11 cellular contexts compared by ENCODE assay signal in genomic region chr2:33521791-33522281, GRCh38. TPM values are rescaled to one million over a fixed set of nuclear protein-coding genes. Genes with fewer than 3 reads are reported as not detected.
DNase-seq lines count a peak whose midpoint lies in the region; ATAC-seq and TF ChIP-seq lines count a peak whose summit lies in the region.
"Had no signal": no experiment of that assay in that cellular context is flagged by ENCODE, and none has a peak within 500 bp of the region (broad histone marks: within the 10 kb centered on the region; RNA-seq: fewer than 3 reads in every experiment).

No MANE protein-coding gene starts in this region.

- H3K27me3 ChIP-seq in adipocyte (replicated peaks; ENCODE audit: control insufficient read depth, insufficient read depth, low read length), result peaks cover 2% of the 10 kb centered on the region

- peak; percentile 66 for DNase-seq in GM03348 (ENCODE audit: low spot score)
- DNase-seq in adipocyte (ENCODE audit: low read depth), result peak; percentile 83
- DNase-seq in glomerular endothelial cell (ENCODE audit: extremely low read depth, low read depth, low spot score), result peak; percentile 56
- peak; percentile 85 for DNase-seq in pulmonary artery endothelial cell (ENCODE audit: low read depth, low spot score)
- DNase-seq in mucosa of descending colon, result no peak
- no peak for DNase-seq in stimulated activated CD4-positive, alpha-beta T cell treated with anti-CD3 and anti-CD28 coated beads, Interleukin-4, amount 100 ng/mL, for 1 hour
- DNase-seq in amniotic stem cell (lab: John Stamatoyannopoulos, UW), result no peak
- DNase-seq: activated CD8-positive, alpha-beta memory T cell treated with anti-CD3 and anti-CD28 coated beads for 24 hours; CD8-positive, alpha-beta T cell; NCI-H187 treated with DMSO at 0.1 percent for 48 hours had no signal

- no peak for TF ChIP-seq CTCF in mucosa of descending colon (IDR thresholded peaks at IDR 0.05)

- no peaks in the 10 kb centered on the region for H3K36me3 ChIP-seq in adipocyte (ENCODE audit: control insufficient read depth, insufficient read depth, low read length, severe bottlenecking)
- H3K36me3 ChIP-seq in mucosa of descending colon (ENCODE audit: low read depth), result no peaks in the 10 kb centered on the region

- H3K4me1 ChIP-seq in adipocyte (ENCODE audit: control insufficient read depth, insufficient read depth, low read length), result peaks cover 22% of the 10 kb centered on the region
- no peaks in the 10 kb centered on the region for H3K4me1 ChIP-seq in mucosa of descending colon (ENCODE audit: low read depth)

- H3K4me3 ChIP-seq in adipocyte (ENCODE audit: low read length) (no peak overlapping the region), mucosa of descending colon (no peak overlapping the region)

- ATAC-seq in mucosa of descending colon (no peak), GM18858 (IDR thresholded peaks at IDR 0.05; ENCODE audit: unreplicated experiment) (no peak)
- ATAC-seq: CD8-positive, alpha-beta T cell had no signal

- H3K9me3 ChIP-seq in adipocyte (ENCODE audit: control insufficient read depth, low read length), result no peaks in the 10 kb centered on the region
- no peaks in the 10 kb centered on the region for H3K9me3 ChIP-seq in mucosa of descending colon

- intact Hi-C loops in mucosa of descending colon (cut with DNase I, micrococcal nuclease), result no loop called here

- no peak overlapping the region for H3K9ac ChIP-seq in adipocyte (ENCODE audit: low read length)

RNA-seq across cellular contexts. Expression of gene RASGRP3, which starts 45.4 kb away (rescaled TPM):
- total RNA-seq in glomerular endothelial cell (90.3 and 117 TPM in 2 replicates), pulmonary artery endothelial cell (15.7 and 21.8 TPM in 2 replicates), mucosa of descending colon (1 to 10 TPM; 3.8 to 6.1 (median 5.4) TPM)

Comparison
In these comparisons a context has a peak if more than half of its experiments do, and no peak if none do; other contexts are left out.
1. DNase-seq: peak in GM03348 (single experiment), adipocyte (single experiment), glomerular endothelial cell (single experiment) and pulmonary artery endothelial cell (single experiment); none in mucosa of descending colon (0 of 3), stimulated activated CD4-positive, alpha-beta T cell treated with anti-CD3 and anti-CD28 coated beads, Interleukin-4, amount 100 ng/mL, for 1 hour (single experiment) and amniotic stem cell (single experiment).